Comparison of ENCODE assay signal across 1 cellular context in the genomic region with DNA sequence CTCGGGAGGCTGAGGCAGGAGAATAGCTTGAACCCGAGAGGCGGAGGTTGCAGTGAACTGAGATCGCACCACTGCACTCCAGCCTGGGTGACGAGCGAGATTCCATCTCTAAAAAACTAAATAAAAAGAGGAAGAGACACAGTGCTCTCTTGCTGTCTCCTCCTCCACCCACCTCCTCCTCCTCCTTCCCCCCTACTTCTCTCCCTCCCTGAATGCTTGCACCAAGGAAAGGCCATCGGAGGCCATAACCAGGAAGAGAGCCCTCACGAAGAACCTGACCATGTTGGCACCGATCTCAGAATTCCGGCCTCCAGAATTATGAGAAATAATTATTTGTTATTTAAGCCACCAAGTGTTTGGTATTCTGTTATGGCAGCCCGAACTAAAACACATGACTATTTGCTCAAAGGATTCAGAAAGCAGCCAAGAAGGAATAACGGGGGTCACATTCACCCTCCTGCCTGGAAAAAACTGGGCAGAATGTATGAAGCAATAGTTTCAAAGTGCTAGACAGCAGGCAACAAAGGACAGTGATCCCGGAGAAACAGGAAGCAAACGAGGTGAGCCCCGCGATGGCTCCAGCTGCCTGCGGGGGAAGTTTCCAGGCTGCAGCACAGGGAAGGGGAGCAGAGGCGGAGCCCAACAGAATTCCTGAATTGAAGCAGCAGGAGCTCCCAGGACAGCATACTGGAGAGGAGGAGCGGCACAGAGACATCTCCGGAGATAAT.
TF ChIP-seq lines count a peak whose summit lies in the region.

No MANE protein-coding gene starts in this region.

TF ChIP-seq in HepG2, 621 proteins besides CTCF, POLR2A, EP300 and RAD21 (continued from another document and continues in another):
- TF ChIP-seq, protein P1, sequence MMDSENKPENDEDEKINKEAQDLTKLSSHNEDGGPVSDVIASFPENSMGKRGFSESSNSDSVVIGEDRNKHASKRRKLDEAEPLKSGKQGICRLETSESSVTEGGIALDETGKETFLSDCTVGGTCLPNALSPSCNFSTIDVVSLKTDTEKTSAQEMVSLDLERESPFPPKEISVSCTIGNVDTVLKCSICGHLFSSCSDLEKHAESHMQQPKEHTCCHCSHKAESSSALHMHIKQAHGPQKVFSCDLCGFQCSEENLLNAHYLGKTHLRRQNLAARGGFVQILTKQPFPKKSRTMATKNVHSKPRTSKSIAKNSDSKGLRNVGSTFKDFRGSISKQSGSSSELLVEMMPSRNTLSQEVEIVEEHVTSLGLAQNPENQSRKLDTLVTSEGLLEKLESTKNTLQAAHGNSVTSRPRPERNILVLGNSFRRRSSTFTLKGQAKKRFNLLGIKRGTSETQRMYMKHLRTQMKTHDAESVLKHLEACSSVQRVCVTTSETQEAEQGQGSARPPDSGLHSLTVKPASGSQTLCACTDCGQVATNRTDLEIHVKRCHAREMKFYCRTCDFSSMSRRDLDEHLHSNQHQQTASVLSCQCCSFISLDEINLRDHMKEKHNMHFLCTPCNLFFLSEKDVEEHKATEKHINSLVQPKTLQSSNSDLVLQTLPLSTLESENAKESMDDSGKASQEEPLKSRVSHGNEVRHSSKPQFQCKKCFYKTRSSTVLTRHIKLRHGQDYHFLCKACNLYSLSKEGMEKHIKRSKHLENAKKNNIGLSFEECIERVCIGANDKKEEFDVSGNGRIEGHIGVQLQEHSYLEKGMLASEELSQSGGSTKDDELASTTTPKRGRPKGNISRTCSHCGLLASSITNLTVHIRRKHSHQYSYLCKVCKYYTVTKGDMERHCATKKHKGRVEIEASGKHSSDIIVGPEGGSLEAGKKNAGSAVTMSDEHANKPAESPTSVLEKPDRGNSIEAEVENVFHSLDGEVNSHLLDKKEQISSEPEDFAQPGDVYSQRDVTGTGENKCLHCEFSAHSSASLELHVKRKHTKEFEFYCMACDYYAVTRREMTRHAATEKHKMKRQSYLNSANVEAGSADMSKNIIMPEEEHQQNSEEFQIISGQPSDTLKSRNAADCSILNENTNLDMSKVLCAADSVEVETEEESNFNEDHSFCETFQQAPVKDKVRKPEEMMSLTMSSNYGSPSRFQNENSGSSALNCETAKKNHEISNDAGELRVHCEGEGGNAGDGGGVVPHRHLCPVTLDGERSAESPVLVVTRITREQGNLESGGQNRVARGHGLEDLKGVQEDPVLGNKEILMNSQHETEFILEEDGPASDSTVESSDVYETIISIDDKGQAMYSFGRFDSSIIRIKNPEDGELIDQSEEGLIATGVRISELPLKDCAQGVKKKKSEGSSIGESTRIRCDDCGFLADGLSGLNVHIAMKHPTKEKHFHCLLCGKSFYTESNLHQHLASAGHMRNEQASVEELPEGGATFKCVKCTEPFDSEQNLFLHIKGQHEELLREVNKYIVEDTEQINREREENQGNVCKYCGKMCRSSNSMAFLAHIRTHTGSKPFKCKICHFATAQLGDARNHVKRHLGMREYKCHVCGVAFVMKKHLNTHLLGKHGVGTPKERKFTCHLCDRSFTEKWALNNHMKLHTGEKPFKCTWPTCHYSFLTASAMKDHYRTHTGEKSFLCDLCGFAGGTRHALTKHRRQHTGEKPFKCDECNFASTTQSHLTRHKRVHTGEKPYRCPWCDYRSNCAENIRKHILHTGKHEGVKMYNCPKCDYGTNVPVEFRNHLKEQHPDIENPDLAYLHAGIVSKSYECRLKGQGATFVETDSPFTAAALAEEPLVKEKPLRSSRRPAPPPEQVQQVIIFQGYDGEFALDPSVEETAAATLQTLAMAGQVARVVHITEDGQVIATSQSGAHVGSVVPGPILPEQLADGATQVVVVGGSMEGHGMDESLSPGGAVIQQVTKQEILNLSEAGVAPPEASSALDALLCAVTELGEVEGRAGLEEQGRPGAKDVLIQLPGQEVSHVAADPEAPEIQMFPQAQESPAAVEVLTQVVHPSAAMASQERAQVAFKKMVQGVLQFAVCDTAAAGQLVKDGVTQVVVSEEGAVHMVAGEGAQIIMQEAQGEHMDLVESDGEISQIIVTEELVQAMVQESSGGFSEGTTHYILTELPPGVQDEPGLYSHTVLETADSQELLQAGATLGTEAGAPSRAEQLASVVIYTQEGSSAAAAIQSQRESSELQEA (CRISPR knock-in tag; IDR thresholded peaks at IDR 0.05; ENCODE audit: not compliant biosample characterization), result no peak
- TF ChIP-seq GATAD2A (CRISPR knock-in tag; IDR thresholded peaks at IDR 0.05), result peak; percentile 46; the same call in 1 of the 2 replicates
- no peak for TF ChIP-seq HOXD1 (CRISPR knock-in tag; IDR thresholded peaks at IDR 0.05)
- no peak for TF ChIP-seq MTA1 (CRISPR knock-in tag; IDR thresholded peaks at IDR 0.05; ENCODE audit: borderline replicate concordance)
- TF ChIP-seq ZNF496 (CRISPR knock-in tag; IDR thresholded peaks at IDR 0.05; ENCODE audit: insufficient replicate concordance), result no peak
- TF ChIP-seq ZNF605 (CRISPR knock-in tag; IDR thresholded peaks at IDR 0.05), result peak; percentile 72
- TF ChIP-seq ISX (CRISPR knock-in tag; conservative IDR thresholded peaks at IDR 0.05), result no peak
- TF ChIP-seq SRY (CRISPR knock-in tag; IDR thresholded peaks at IDR 0.05), result no peak
- no peak for TF ChIP-seq TBP (CRISPR knock-in tag; IDR thresholded peaks at IDR 0.05)
- TF ChIP-seq ZNF138 (CRISPR knock-in tag; IDR thresholded peaks at IDR 0.05; ENCODE audit: low read depth), result no peak
- no peak for TF ChIP-seq ZNF549 (CRISPR knock-in tag; IDR thresholded peaks at IDR 0.05)
- no peak for TF ChIP-seq ZBTB8A (CRISPR knock-in tag; IDR thresholded peaks at IDR 0.05; ENCODE audit: borderline replicate concordance, low read depth)
- TF ChIP-seq ZNF75D (CRISPR knock-in tag; IDR thresholded peaks at IDR 0.05; ENCODE audit: borderline replicate concordance), result no peak
- TF ChIP-seq ZNF264 (CRISPR knock-in tag; IDR thresholded peaks at IDR 0.05), result no peak
- TF ChIP-seq ZNF839 (CRISPR knock-in tag; IDR thresholded peaks at IDR 0.05; ENCODE audit: borderline replicate concordance), result no peak
- 0 out of 2 replicates have a peak, but pooled peaks have one; percentile 14 for TF ChIP-seq FOSL2 (CRISPR knock-in tag; IDR thresholded peaks at IDR 0.05)
- no peak for TF ChIP-seq TOPORS (CRISPR knock-in tag; IDR thresholded peaks at IDR 0.05)
- no peak for TF ChIP-seq ATM (IDR thresholded peaks at IDR 0.05; ENCODE audit: borderline replicate concordance)
- TF ChIP-seq, protein P2, sequence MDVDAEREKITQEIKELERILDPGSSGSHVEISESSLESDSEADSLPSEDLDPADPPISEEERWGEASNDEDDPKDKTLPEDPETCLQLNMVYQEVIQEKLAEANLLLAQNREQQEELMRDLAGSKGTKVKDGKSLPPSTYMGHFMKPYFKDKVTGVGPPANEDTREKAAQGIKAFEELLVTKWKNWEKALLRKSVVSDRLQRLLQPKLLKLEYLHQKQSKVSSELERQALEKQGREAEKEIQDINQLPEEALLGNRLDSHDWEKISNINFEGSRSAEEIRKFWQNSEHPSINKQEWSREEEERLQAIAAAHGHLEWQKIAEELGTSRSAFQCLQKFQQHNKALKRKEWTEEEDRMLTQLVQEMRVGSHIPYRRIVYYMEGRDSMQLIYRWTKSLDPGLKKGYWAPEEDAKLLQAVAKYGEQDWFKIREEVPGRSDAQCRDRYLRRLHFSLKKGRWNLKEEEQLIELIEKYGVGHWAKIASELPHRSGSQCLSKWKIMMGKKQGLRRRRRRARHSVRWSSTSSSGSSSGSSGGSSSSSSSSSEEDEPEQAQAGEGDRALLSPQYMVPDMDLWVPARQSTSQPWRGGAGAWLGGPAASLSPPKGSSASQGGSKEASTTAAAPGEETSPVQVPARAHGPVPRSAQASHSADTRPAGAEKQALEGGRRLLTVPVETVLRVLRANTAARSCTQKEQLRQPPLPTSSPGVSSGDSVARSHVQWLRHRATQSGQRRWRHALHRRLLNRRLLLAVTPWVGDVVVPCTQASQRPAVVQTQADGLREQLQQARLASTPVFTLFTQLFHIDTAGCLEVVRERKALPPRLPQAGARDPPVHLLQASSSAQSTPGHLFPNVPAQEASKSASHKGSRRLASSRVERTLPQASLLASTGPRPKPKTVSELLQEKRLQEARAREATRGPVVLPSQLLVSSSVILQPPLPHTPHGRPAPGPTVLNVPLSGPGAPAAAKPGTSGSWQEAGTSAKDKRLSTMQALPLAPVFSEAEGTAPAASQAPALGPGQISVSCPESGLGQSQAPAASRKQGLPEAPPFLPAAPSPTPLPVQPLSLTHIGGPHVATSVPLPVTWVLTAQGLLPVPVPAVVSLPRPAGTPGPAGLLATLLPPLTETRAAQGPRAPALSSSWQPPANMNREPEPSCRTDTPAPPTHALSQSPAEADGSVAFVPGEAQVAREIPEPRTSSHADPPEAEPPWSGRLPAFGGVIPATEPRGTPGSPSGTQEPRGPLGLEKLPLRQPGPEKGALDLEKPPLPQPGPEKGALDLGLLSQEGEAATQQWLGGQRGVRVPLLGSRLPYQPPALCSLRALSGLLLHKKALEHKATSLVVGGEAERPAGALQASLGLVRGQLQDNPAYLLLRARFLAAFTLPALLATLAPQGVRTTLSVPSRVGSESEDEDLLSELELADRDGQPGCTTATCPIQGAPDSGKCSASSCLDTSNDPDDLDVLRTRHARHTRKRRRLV (CRISPR knock-in tag; IDR thresholded peaks at IDR 0.05), result no peak; the same call in 1 of the 2 replicates
- TF ChIP-seq, protein P3, sequence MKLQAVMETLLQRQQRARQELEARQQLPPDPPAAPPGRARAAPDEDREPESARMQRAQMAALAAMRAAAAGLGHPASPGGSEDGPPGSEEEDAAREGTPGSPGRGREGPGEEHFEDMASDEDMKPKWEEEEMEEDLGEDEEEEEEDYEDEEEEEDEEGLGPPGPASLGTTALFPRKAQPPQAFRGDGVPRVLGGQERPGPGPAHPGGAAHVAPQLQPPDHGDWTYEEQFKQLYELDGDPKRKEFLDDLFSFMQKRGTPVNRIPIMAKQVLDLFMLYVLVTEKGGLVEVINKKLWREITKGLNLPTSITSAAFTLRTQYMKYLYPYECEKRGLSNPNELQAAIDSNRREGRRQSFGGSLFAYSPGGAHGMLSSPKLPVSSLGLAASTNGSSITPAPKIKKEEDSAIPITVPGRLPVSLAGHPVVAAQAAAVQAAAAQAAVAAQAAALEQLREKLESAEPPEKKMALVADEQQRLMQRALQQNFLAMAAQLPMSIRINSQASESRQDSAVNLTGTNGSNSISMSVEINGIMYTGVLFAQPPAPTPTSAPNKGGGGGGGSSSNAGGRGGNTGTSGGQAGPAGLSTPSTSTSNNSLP (IDR thresholded peaks at IDR 0.05; ENCODE audit: low read depth, low read length), result no peak
- TF ChIP-seq SP140L (CRISPR knock-in tag; IDR thresholded peaks at IDR 0.05; ENCODE audit: borderline replicate concordance), result no peak
- TF ChIP-seq, protein P4, sequence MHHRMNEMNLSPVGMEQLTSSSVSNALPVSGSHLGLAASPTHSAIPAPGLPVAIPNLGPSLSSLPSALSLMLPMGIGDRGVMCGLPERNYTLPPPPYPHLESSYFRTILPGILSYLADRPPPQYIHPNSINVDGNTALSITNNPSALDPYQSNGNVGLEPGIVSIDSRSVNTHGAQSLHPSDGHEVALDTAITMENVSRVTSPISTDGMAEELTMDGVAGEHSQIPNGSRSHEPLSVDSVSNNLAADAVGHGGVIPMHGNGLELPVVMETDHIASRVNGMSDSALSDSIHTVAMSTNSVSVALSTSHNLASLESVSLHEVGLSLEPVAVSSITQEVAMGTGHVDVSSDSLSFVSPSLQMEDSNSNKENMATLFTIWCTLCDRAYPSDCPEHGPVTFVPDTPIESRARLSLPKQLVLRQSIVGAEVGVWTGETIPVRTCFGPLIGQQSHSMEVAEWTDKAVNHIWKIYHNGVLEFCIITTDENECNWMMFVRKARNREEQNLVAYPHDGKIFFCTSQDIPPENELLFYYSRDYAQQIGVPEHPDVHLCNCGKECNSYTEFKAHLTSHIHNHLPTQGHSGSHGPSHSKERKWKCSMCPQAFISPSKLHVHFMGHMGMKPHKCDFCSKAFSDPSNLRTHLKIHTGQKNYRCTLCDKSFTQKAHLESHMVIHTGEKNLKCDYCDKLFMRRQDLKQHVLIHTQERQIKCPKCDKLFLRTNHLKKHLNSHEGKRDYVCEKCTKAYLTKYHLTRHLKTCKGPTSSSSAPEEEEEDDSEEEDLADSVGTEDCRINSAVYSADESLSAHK (CRISPR knock-in tag; IDR thresholded peaks at IDR 0.05; ENCODE audit: borderline replicate concordance), result no peak
- no peak for TF ChIP-seq ZMYM3 (CRISPR knock-in tag; IDR thresholded peaks at IDR 0.05)
- TF ChIP-seq HNF4A (CRISPR knock-in tag; IDR thresholded peaks at IDR 0.05), result peak; percentile 61
- no peak for TF ChIP-seq CHD4 (IDR thresholded peaks at IDR 0.05; ENCODE audit: borderline replicate concordance, low read length)
- TF ChIP-seq IRX3 (CRISPR knock-in tag; IDR thresholded peaks at IDR 0.05; ENCODE audit: borderline replicate concordance, low read depth), result no peak
- TF ChIP-seq POLR2G (IDR thresholded peaks at IDR 0.05; ENCODE audit: low read depth, low read length), result peak; percentile 79
- no peak for TF ChIP-seq PRPF4 (IDR thresholded peaks at IDR 0.05; ENCODE audit: low read depth, low read length, poor library complexity, severe bottlenecking)
- TF ChIP-seq SP4 (CRISPR knock-in tag; IDR thresholded peaks at IDR 0.05), result peak; percentile 30; the same call in 1 of the 2 replicates
- TF ChIP-seq, protein P5, sequence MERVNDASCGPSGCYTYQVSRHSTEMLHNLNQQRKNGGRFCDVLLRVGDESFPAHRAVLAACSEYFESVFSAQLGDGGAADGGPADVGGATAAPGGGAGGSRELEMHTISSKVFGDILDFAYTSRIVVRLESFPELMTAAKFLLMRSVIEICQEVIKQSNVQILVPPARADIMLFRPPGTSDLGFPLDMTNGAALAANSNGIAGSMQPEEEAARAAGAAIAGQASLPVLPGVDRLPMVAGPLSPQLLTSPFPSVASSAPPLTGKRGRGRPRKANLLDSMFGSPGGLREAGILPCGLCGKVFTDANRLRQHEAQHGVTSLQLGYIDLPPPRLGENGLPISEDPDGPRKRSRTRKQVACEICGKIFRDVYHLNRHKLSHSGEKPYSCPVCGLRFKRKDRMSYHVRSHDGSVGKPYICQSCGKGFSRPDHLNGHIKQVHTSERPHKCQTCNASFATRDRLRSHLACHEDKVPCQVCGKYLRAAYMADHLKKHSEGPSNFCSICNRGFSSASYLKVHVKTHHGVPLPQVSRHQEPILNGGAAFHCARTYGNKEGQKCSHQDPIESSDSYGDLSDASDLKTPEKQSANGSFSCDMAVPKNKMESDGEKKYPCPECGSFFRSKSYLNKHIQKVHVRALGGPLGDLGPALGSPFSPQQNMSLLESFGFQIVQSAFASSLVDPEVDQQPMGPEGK (CRISPR knock-in tag; IDR thresholded peaks at IDR 0.05), result peak; percentile 74
- no peak for TF ChIP-seq PLRG1 (conservative IDR thresholded peaks at IDR 0.05)
- TF ChIP-seq, protein P6, sequence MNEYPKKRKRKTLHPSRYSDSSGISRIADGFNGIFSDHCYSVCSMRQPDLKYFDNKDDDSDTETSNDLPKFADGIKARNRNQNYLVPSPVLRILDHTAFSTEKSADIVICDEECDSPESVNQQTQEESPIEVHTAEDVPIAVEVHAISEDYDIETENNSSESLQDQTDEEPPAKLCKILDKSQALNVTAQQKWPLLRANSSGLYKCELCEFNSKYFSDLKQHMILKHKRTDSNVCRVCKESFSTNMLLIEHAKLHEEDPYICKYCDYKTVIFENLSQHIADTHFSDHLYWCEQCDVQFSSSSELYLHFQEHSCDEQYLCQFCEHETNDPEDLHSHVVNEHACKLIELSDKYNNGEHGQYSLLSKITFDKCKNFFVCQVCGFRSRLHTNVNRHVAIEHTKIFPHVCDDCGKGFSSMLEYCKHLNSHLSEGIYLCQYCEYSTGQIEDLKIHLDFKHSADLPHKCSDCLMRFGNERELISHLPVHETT (CRISPR knock-in tag; conservative IDR thresholded peaks at IDR 0.05), result no peak
- no peak for TF ChIP-seq LCORL (IDR thresholded peaks at IDR 0.05)
- TF ChIP-seq LCORL (CRISPR knock-in tag; IDR thresholded peaks at IDR 0.05), result peak; percentile 51; the same call in 1 of the 2 replicates
